8 cellular contexts compared by ENCODE assay signal in genomic region chr14:90301580-90302181, GRCh38. TPM values are rescaled to one million over a fixed set of nuclear protein-coding genes. Genes with fewer than 3 reads are reported as not detected.
A peak's percentile ranks its signal among the peaks of the same experiment; 100 is the strongest.
DNase-seq lines count a peak whose midpoint lies in the region; TF ChIP-seq lines count a peak whose summit lies in the region.

No MANE protein-coding gene starts in this region.

- no peak overlapping the region for H3K27ac Mint-ChIP-seq in neural crest cell (ENCODE audit: unreplicated experiment)
- H3K27ac Mint-ChIP-seq in activated T-helper 1 cell treated with anti-CD3 and anti-CD28 coated beads, Interleukin-12 subunit alpha, Interleukin-12 subunit beta, Interleukin-2, Interleukin-4 antibody, amounts not matched to agents 30 ng/mL and 10 ng/mL and 1 ng/mL, durations not matched to agents 14 hours and 24 hours and 36 hours = no peak overlapping the region

- no peak overlapping the region for H3K4me3 Mint-ChIP-seq in neural crest cell
- no peak overlapping the region for H3K4me3 Mint-ChIP-seq in activated T-helper 1 cell treated with anti-CD3 and anti-CD28 coated beads, Interleukin-12 subunit alpha, Interleukin-12 subunit beta, Interleukin-2, Interleukin-4 antibody, amounts not matched to agents 30 ng/mL and 10 ng/mL and 1 ng/mL, durations not matched to agents 14 hours and 24 hours and 36 hours

- peaks cover 9% of the 10 kb centered on the region for H3K4me1 Mint-ChIP-seq in neural crest cell
- H3K4me1 Mint-ChIP-seq in activated T-helper 1 cell treated with anti-CD3 and anti-CD28 coated beads, Interleukin-12 subunit alpha, Interleukin-12 subunit beta, Interleukin-2, Interleukin-4 antibody, amounts not matched to agents 30 ng/mL and 10 ng/mL and 1 ng/mL, durations not matched to agents 14 hours and 24 hours and 36 hours (ENCODE audit: low read depth) = peaks cover 18% of the 10 kb centered on the region

- peak in 5 of 6 experiments; percentile 9 to 83 (median 72) for TF ChIP-seq CTCF in Peyer's patch (IDR thresholded peaks at IDR 0.05)
- peak in 5 of 6 experiments; percentile 31 to 58 (median 49) for TF ChIP-seq CTCF in esophagus squamous epithelium (IDR thresholded peaks at IDR 0.05)
- peak; percentile 73 for TF ChIP-seq CTCF in neural crest cell (conservative IDR thresholded peaks at IDR 0.05)

- H3K27ac ChIP-seq in Peyer's patch (peak overlapping the region in 2 of 4 donors; percentile 73 to 77), esophagus squamous epithelium (peak overlapping the region; percentile 36 to 61 (median 56))

- H3K4me3 ChIP-seq in Peyer's patch (no peak overlapping the region), esophagus squamous epithelium (no peak overlapping the region), H7 (ENCODE audit: insufficient read depth, low read depth, low read length) (no peak overlapping the region)

- peaks cover 0 to 15% (median 3%) of the 10 kb centered on the region in 4 donors for H3K4me1 ChIP-seq in Peyer's patch
- peaks cover 0 to 20% (median 3%) of the 10 kb centered on the region in 3 donors for H3K4me1 ChIP-seq in esophagus squamous epithelium

- H3K36me3 ChIP-seq in Peyer's patch = peaks cover 0 to 45% (median 0%) of the 10 kb centered on the region in 3 donors
- peaks cover 0 to 74% (median 24%) of the 10 kb centered on the region in 3 donors for H3K36me3 ChIP-seq in esophagus squamous epithelium
- peaks cover 1% of the 10 kb centered on the region; the same call in 1 of the 2 replicates for H3K36me3 ChIP-seq in H7 (replicated peaks; ENCODE audit: control insufficient read depth, insufficient read depth, low read length)

- 46 to 48% methylated on average over 5 of the region's 5 CpGs for WGBS in esophagus squamous epithelium, 2 donors

- H3K27me3 ChIP-seq in Peyer's patch (no peaks in the 10 kb centered on the region), esophagus squamous epithelium (no peaks in the 10 kb centered on the region), H7 (ENCODE audit: control insufficient read depth, insufficient read depth, low read length) (no peaks in the 10 kb centered on the region)

- TF ChIP-seq POLR2A in Peyer's patch (IDR thresholded peaks at IDR 0.05) = no peak
- no peak for TF ChIP-seq POLR2A in esophagus squamous epithelium (IDR thresholded peaks at IDR 0.05)

- no peaks in the 10 kb centered on the region for H3K27me3 Mint-ChIP-seq in neural crest cell (ENCODE audit: low read depth)
- H3K27me3 Mint-ChIP-seq in activated T-helper 1 cell treated with anti-CD3 and anti-CD28 coated beads, Interleukin-12 subunit alpha, Interleukin-12 subunit beta, Interleukin-2, Interleukin-4 antibody, amounts not matched to agents 30 ng/mL and 10 ng/mL and 1 ng/mL, durations not matched to agents 14 hours and 24 hours and 36 hours (ENCODE audit: insufficient read depth) = no peaks in the 10 kb centered on the region

- H3K9me3 Mint-ChIP-seq in neural crest cell = no peaks in the 10 kb centered on the region
- no peaks in the 10 kb centered on the region for H3K9me3 Mint-ChIP-seq in activated T-helper 1 cell treated with anti-CD3 and anti-CD28 coated beads, Interleukin-12 subunit alpha, Interleukin-12 subunit beta, Interleukin-2, Interleukin-4 antibody, amounts not matched to agents 30 ng/mL and 10 ng/mL and 1 ng/mL, durations not matched to agents 14 hours and 24 hours and 36 hours

- peak; percentile 86 for DNase-seq in Ammon's horn (ENCODE audit: low spot score)
- DNase-seq in HPDE6-E6E7 (ENCODE audit: extremely low spot score) = peak; percentile 54
- no peak for DNase-seq in Peyer's patch
- no peak for DNase-seq in esophagus squamous epithelium (lab: John Stamatoyannopoulos, UW)
- no peak for DNase-seq in neural crest cell (ENCODE audit: low read depth, low spot score)
- DNase-seq in activated T-helper 1 cell treated with anti-CD3 and anti-CD28 coated beads, Interleukin-12 subunit alpha, Interleukin-12 subunit beta, Interleukin-2, Interleukin-4 antibody, amounts not matched to agents 30 ng/mL and 10 ng/mL and 1 ng/mL, durations not matched to agents 14 hours and 24 hours and 36 hours (ENCODE audit: low spot score) = no peak
- DNase-seq in stimulated activated CD4-positive, alpha-beta T cell treated with anti-CD3 and anti-CD28 coated beads, Interleukin-2, amount 100 ng/mL, for 48 hours = no peak
- no peak for DNase-seq in H7

- H3K36me3 Mint-ChIP-seq in neural crest cell (ENCODE audit: low read depth) = peaks cover 12% of the 10 kb centered on the region
- H3K36me3 Mint-ChIP-seq in activated T-helper 1 cell treated with anti-CD3 and anti-CD28 coated beads, Interleukin-12 subunit alpha, Interleukin-12 subunit beta, Interleukin-2, Interleukin-4 antibody, amounts not matched to agents 30 ng/mL and 10 ng/mL and 1 ng/mL, durations not matched to agents 14 hours and 24 hours and 36 hours (ENCODE audit: low read depth) = peaks cover 34% of the 10 kb centered on the region

- H3K9me3 ChIP-seq in Peyer's patch (no peaks in the 10 kb centered on the region), esophagus squamous epithelium (no peaks in the 10 kb centered on the region)

- intact Hi-C loops in esophagus squamous epithelium (cut with DNase I) = no loop called here
- intact Hi-C loops in activated T-helper 1 cell treated with anti-CD3 and anti-CD28 coated beads, Interleukin-12 subunit alpha, Interleukin-12 subunit beta, Interleukin-2, Interleukin-4 antibody, amounts not matched to agents 30 ng/mL and 10 ng/mL and 1 ng/mL, durations not matched to agents 14 hours and 24 hours and 36 hours (cut with micrococcal nuclease) = loop anchor here (1.0 to 5.0 kb wide), 2 partner anchors 218 to 396 kb away; no protein-coding TSS in a partner anchor

RNA-seq across cellular contexts. Expression of gene NRDE2, which starts 30.1 kb away (rescaled TPM):
- total RNA-seq in Peyer's patch = 10 to 100 TPM; 28.2 to 47.0 (median 41.5) TPM
- 10 to 100 TPM in 3 of 4 donors, 1 to 10 TPM in 1; 9.6 to 13.4 (median 10.3) TPM for total RNA-seq in esophagus squamous epithelium
- total RNA-seq in neural crest cell = 24.1 and 24.5 TPM in 2 replicates
- total RNA-seq in activated T-helper 1 cell treated with anti-CD3 and anti-CD28 coated beads, Interleukin-12 subunit alpha, Interleukin-12 subunit beta, Interleukin-2, Interleukin-4 antibody, amounts not matched to agents 30 ng/mL and 10 ng/mL and 1 ng/mL, durations not matched to agents 14 hours and 24 hours and 36 hours = 22.9 and 24.4 TPM in 2 replicates
- total RNA-seq in H7 (2014; rRNA removed; shearing (Covaris generic)) = 3.6 and 8.2 TPM in 2 replicates

RNA-seq across cellular contexts. Expression of gene PSMC1, which starts 45.3 kb away (rescaled TPM):
- 10 to 100 TPM; 24.4 to 51.9 (median 40.9) TPM for total RNA-seq in Peyer's patch
- total RNA-seq in esophagus squamous epithelium = 100 to 1,000 TPM; 102 to 199 (median 142) TPM
- total RNA-seq in neural crest cell = 105 and 114 TPM in 2 replicates
- 171 and 176 TPM in 2 replicates for total RNA-seq in activated T-helper 1 cell treated with anti-CD3 and anti-CD28 coated beads, Interleukin-12 subunit alpha, Interleukin-12 subunit beta, Interleukin-2, Interleukin-4 antibody, amounts not matched to agents 30 ng/mL and 10 ng/mL and 1 ng/mL, durations not matched to agents 14 hours and 24 hours and 36 hours
- total RNA-seq in H7 (2014; rRNA removed; shearing (Covaris generic)) = 129 and 146 TPM in 2 replicates

Comparison
In these comparisons a context has a peak if more than half of its experiments do, and no peak if none do; other contexts are left out.
1. DNase-seq: peak in Ammon's horn (single experiment) and HPDE6-E6E7 (single experiment); none in Peyer's patch (0 of 3), esophagus squamous epithelium (single experiment), neural crest cell (single experiment), activated T-helper 1 cell treated with anti-CD3 and anti-CD28 coated beads, Interleukin-12 subunit alpha, Interleukin-12 subunit beta, Interleukin-2, Interleukin-4 antibody, amounts not matched to agents 30 ng/mL and 10 ng/mL and 1 ng/mL, durations not matched to agents 14 hours and 24 hours and 36 hours (single experiment), stimulated activated CD4-positive, alpha-beta T cell treated with anti-CD3 and anti-CD28 coated beads, Interleukin-2, amount 100 ng/mL, for 48 hours (0 of 2) and H7 (single experiment).
2. Peak in every context shown above with its lines, with median percentiles within 50 percentile points of each other: CTCF ChIP-seq.